In genomic region chr11:19027829-19028595, GRCh38 we compare ENCODE assay signal across 15 cellular contexts. TPM values are rescaled to one million over a fixed set of nuclear protein-coding genes. Genes with fewer than 3 reads are reported as not detected.
DNase-seq lines count a peak whose midpoint lies in the region; TF ChIP-seq lines count a peak whose summit lies in the region.
"Had no signal": no experiment of that assay in that cellular context is flagged by ENCODE, and none has a peak within 500 bp of the region (broad histone marks: within the 10 kb centered on the region; RNA-seq: fewer than 3 reads in every experiment).

No MANE protein-coding gene starts in this region.

- DNase-seq in AG08395 (ENCODE audit: low spot score) (peak; percentile 33), T1000 (lab: John Stamatoyannopoulos, UW) (peak; percentile 6), fibroblast of the aortic adventitia (ENCODE audit: low read depth) (peak; percentile 64), NCI-H146 (lab: John Stamatoyannopoulos, UW) (no peak), NCI-H146 treated with DMSO at 0.1 percent for 48 hours (lab: John Stamatoyannopoulos, UW; ENCODE audit: unreplicated experiment) (no peak), C1 segment of cervical spinal cord (lab: John Stamatoyannopoulos, UW) (no peak), DMS79 (lab: John Stamatoyannopoulos, UW) (no peak)
- DNase-seq: activated CD8-positive, alpha-beta memory T cell treated with anti-CD3 and anti-CD28 coated beads, Interleukin-2, amount 50 U/mL, for 4 hours; CD4-positive, CD25-positive, alpha-beta regulatory T cell; KG1; NCI-H510A; right cardiac atrium had no signal

- H3K4me1 ChIP-seq in HEK293 (ENCODE audit: control insufficient read depth, insufficient read depth, low read length), result no peaks in the 10 kb centered on the region

- no peak overlapping the region for H3K27ac ChIP-seq in HEK293 (ENCODE audit: extremely low read depth, low read depth, low read length)

- H3K9me3 ChIP-seq in HEK293 (ENCODE audit: control insufficient read depth, insufficient read depth, low read depth, low read length), result no peaks in the 10 kb centered on the region

- no peak for TF ChIP-seq CTCF in HEK293 (tag by site-specific recombination; IDR thresholded peaks at IDR 0.05)
- no peak for TF ChIP-seq CTCF in fibroblast of the aortic adventitia (IDR thresholded peaks at IDR 0.05; ENCODE audit: insufficient read depth, low read length)

- POLR2A ChIA-PET in HEK293 (lab: Yijun Ruan, JAX), result no interaction called here

- H3K4me3 ChIP-seq in HEK293 (ENCODE audit: low read depth, low read length) (no peak overlapping the region), fibroblast of the aortic adventitia (ENCODE audit: low read depth, low read length) (no peak overlapping the region)

- H3K36me3 ChIP-seq in HEK293 (ENCODE audit: control insufficient read depth in 2 of 2, insufficient read depth in 1 of 2, low read length in 2 of 2), result no peaks in the 10 kb centered on the region

- CTCF ChIA-PET in HEK293 (lab: Yijun Ruan, JAX), result no interaction called here

TF ChIP-seq in HEK293, 187 proteins besides CTCF, POLR2A, EP300 and RAD21:
- TF ChIP-seq ZNF248 (tag by site-specific recombination; IDR thresholded peaks at IDR 0.05) (no peak), ZNF629 (tag by site-specific recombination; IDR thresholded peaks at IDR 0.05) (peak; percentile 43; the same call in 1 of the 2 replicates), ZNF274 (IDR thresholded peaks at IDR 0.05; ENCODE audit: low read length) (no peak), ZNF274 (tag by site-specific recombination; IDR thresholded peaks at IDR 0.05; ENCODE audit: borderline replicate concordance) (no peak), ZNF362 (tag by site-specific recombination; IDR thresholded peaks at IDR 0.05) (0 out of 2 replicates have a peak, but pooled peaks have one; percentile 30), ZNF747 (tag by site-specific recombination; IDR thresholded peaks at IDR 0.05) (no peak), KLF1 (tag by site-specific recombination; IDR thresholded peaks at IDR 0.05) (no peak), ZNF792 (tag by site-specific recombination; IDR thresholded peaks at IDR 0.05) (no peak), ZNF335 (tag by site-specific recombination; conservative IDR thresholded peaks at IDR 0.05) (peak; percentile 36; the same call in 1 of the 2 replicates)

RNA-seq across cellular contexts. Expression of gene MRGPRX2, which starts 32.5 kb away (rescaled TPM):
- total RNA-seq in fibroblast of the aortic adventitia (ENCODE audit: low replicate concordance), result not detected in 2 replicates
- total RNA-seq: CD4-positive, CD25-positive, alpha-beta regulatory T cell; mesothelial cell of epicardium; right cardiac atrium; T-helper 2 cell treated with Interferon-gamma antibody and Interleukin-4, amounts not matched to agents 100 ng/mL and 5 ng/mL, for 36 hours had no signal

Comparison
In these comparisons a context has a peak if more than half of its experiments do, and no peak if none do; other contexts are left out.
1. DNase-seq: peak in AG08395 (single experiment), T1000 (single experiment) and fibroblast of the aortic adventitia (single experiment); none in NCI-H146 (single experiment), NCI-H146 treated with DMSO at 0.1 percent for 48 hours (single experiment), C1 segment of cervical spinal cord (0 of 14) and DMS79 (single experiment).